ENCODE assay signal across 31 cellular contexts in the genomic region with DNA sequence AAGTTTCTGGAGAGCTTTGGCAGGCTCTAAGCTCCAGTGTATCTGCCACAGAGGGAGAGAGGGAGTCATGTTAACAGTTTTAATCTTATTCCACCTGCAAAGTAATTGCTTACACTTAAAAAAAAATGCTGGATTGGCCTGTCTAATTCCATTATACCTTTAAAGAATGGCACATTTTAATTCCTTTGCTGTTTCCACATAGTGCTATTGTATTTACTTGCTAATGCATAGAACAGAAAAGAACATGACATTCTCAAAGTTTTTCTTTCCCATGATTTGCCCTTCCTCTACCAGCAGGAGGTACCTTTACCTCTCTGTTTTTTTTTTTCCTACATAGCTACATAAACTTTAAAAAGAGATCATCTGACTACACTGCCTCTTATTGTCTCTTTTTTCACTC.
"Had no signal": no experiment of that assay in that cellular context is flagged by ENCODE, and none has a peak within 500 bp of the region (broad histone marks: within the 10 kb centered on the region; RNA-seq: fewer than 3 reads in every experiment).

No MANE protein-coding gene starts in this region.

- H3K27ac ChIP-seq: adrenal gland, breast epithelium, esophagus muscularis mucosa, foreskin keratinocyte, heart left ventricle, lower lobe of right lung, suprapubic skin, transverse colon had no signal

- FAIRE-seq: kidney had no signal

- H3K4me3 ChIP-seq: adrenal gland, breast epithelium, esophagus muscularis mucosa, heart left ventricle, lower lobe of right lung, suprapubic skin, transverse colon had no signal

- H3K27me3 Mint-ChIP-seq: activated CD4-positive, alpha-beta T cell treated with anti-CD3 and anti-CD28 coated beads, Interleukin-2, amount 10 ng/mL, durations not matched to agents 24 days and 14 days; activated naive CD8-positive, alpha-beta T cell treated with anti-CD3 and anti-CD28 coated beads for 36 hours had no signal

- H3K4me1 ChIP-seq: adrenal gland, foreskin keratinocyte, suprapubic skin, transverse colon had no signal

- ATAC-seq: foreskin keratinocyte; heart left ventricle; left lobe of liver; natural killer cell treated with Interleukin-12 subunit alpha and Interleukin-12 subunit beta and Interleukin-15 and Interleukin-18, amount 100 ng/mL, for 72 hours; right cardiac atrium; T-helper 17 cell had no signal

- H3K9me3 ChIP-seq: adrenal gland, breast epithelium, esophagus muscularis mucosa, lower lobe of right lung, suprapubic skin, transverse colon had no signal

- H3K36me3 ChIP-seq: adrenal gland, breast epithelium, esophagus muscularis mucosa, heart left ventricle, lower lobe of right lung, suprapubic skin, transverse colon had no signal

- H3K9me3 Mint-ChIP-seq: natural killer cell treated with Interleukin-12 subunit alpha and Interleukin-12 subunit beta and Interleukin-15 and Interleukin-18, amount 100 ng/mL, for 72 hours had no signal

- H3K27ac Mint-ChIP-seq: activated CD4-positive, alpha-beta memory T cell treated with anti-CD3 and anti-CD28 coated beads for 36 hours; activated CD4-positive, alpha-beta T cell treated with anti-CD3 and anti-CD28 coated beads, Interleukin-2, amount 10 ng/mL, durations not matched to agents 24 days and 14 days; activated naive CD4-positive, alpha-beta T cell treated with anti-CD3 and anti-CD28 coated beads for 36 hours; activated naive CD8-positive, alpha-beta T cell treated with anti-CD3 and anti-CD28 coated beads for 36 hours; activated T-helper 1 cell treated with anti-CD3 and anti-CD28 coated beads, Interleukin-12 subunit alpha, Interleukin-12 subunit beta, Interleukin-2, Interleukin-4 antibody, amounts not matched to agents 30 ng/mL and 10 ng/mL and 1 ng/mL, durations not matched to agents 14 hours and 24 hours and 36 hours; immature natural killer cell; natural killer cell treated with Interleukin-12 subunit alpha and Interleukin-12 subunit beta and Interleukin-15 and Interleukin-18, amount 100 ng/mL, for 72 hours; T-helper 17 cell had no signal

- H3K36me3 Mint-ChIP-seq: immature natural killer cell had no signal

- H3K4me1 Mint-ChIP-seq: activated CD4-positive, alpha-beta T cell treated with anti-CD3 and anti-CD28 coated beads, Interleukin-2, amount 10 ng/mL, durations not matched to agents 24 days and 14 days; activated naive CD8-positive, alpha-beta T cell treated with anti-CD3 and anti-CD28 coated beads for 36 hours; immature natural killer cell; T-helper 17 cell had no signal

- H3K4me3 Mint-ChIP-seq: activated CD4-positive, alpha-beta memory T cell treated with anti-CD3 and anti-CD28 coated beads for 36 hours; activated CD4-positive, alpha-beta T cell treated with anti-CD3 and anti-CD28 coated beads, Interleukin-2, amount 10 ng/mL, durations not matched to agents 24 days and 14 days; activated naive CD4-positive, alpha-beta T cell treated with anti-CD3 and anti-CD28 coated beads for 36 hours; activated naive CD8-positive, alpha-beta T cell treated with anti-CD3 and anti-CD28 coated beads for 36 hours; activated T-helper 1 cell treated with anti-CD3 and anti-CD28 coated beads, Interleukin-12 subunit alpha, Interleukin-12 subunit beta, Interleukin-2, Interleukin-4 antibody, amounts not matched to agents 30 ng/mL and 10 ng/mL and 1 ng/mL, durations not matched to agents 14 hours and 24 hours and 36 hours; immature natural killer cell; natural killer cell treated with Interleukin-12 subunit alpha and Interleukin-12 subunit beta and Interleukin-15 and Interleukin-18, amount 100 ng/mL, for 72 hours; T-helper 17 cell had no signal

- H3K27me3 ChIP-seq: adrenal gland, breast epithelium, esophagus muscularis mucosa, foreskin keratinocyte, heart left ventricle, suprapubic skin, transverse colon had no signal

- DNase-seq: activated CD4-positive, alpha-beta memory T cell treated with anti-CD3 and anti-CD28 coated beads for 36 hours; activated CD4-positive, alpha-beta T cell treated with anti-CD3 and anti-CD28 coated beads, Interleukin-2, amount 10 ng/mL, durations not matched to agents 24 days and 14 days; activated CD4-positive, CD25-positive, alpha-beta regulatory T cell treated with anti-CD3 and anti-CD28 coated beads, Interleukin-2, amount 50 U/mL, for 72 hours; activated CD8-positive, alpha-beta memory T cell treated with anti-CD3 and anti-CD28 coated beads, Interleukin-2, amount 50 U/mL, for 4 hours; activated effector memory CD4-positive, alpha-beta T cell treated with anti-CD3 and anti-CD28 coated beads, Interleukin-2, amount 50 U/mL, for 16 hours; activated naive CD4-positive, alpha-beta T cell treated with anti-CD3 and anti-CD28 coated beads for 36 hours; activated naive CD8-positive, alpha-beta T cell treated with anti-CD3 and anti-CD28 coated beads for 36 hours; activated T-cell treated with anti-CD3 and anti-CD28 coated beads, Interleukin-2, amount 50 U/mL, for 1 hour; adrenal gland; central memory CD4-positive, alpha-beta T cell; foreskin keratinocyte; heart left ventricle; hypothalamus; immature natural killer cell; kidney; lower lobe of right lung; mesendoderm; occipital lobe; right cardiac atrium; stimulated activated CD4-positive, alpha-beta T cell treated with anti-CD3 and anti-CD28 coated beads, Interleukin-15, amount 100 ng/mL, for 24 hours; stimulated activated CD4-positive, alpha-beta T cell treated with anti-CD3 and anti-CD28 coated beads, Interleukin-2, amount 100 ng/mL, for 24 hours; stimulated activated naive CD4-positive, alpha-beta T cell; T-helper 17 cell; T1000; transverse colon had no signal
